17 cellular contexts compared by ENCODE assay signal in the genomic region with DNA sequence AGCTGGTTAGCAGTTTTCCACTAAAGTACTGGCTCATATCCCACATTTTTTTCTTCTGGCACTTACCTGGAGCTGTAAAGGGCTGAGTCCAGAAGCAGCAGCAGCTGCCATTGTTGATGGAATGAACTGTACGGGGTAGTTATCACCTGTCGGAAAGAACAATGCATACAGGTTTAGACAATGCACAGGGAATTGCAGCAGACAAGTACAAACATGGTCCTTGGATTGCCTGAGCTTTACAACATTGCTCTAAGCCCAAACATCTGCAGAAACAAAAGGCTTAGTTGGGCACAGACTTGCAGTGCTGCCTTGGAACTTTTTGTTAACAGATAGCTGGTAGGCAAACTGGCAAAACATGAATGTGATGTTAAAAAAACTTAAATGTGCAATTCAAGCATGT.
DNase-seq lines count a peak whose midpoint lies in the region; ATAC-seq and TF ChIP-seq lines count a peak whose summit lies in the region.
"Had no signal": no experiment of that assay in that cellular context is flagged by ENCODE, and none has a peak within 500 bp of the region (broad histone marks: within the 10 kb centered on the region; RNA-seq: fewer than 3 reads in every experiment).

No MANE protein-coding gene starts in this region.

- peak; percentile 63 for DNase-seq in HPDE6-E6E7 (ENCODE audit: extremely low spot score)
- DNase-seq in NCI-H2081 treated with DMSO at 0.1 percent for 48 hours (lab: John Stamatoyannopoulos, UW): peak; percentile 81
- DNase-seq in RWPE2 (ENCODE audit: low spot score): peak; percentile 32
- DNase-seq in activated CD8-positive, alpha-beta memory T cell treated with anti-CD3 and anti-CD28 coated beads, Interleukin-2, amount 50 U/mL, for 48 hours: no peak
- DNase-seq in dedifferentiated amniotic fluid mesenchymal stem cell (ENCODE audit: extremely low spot score): no peak
- no peak for DNase-seq in adrenal gland
- DNase-seq: activated CD4-positive, alpha-beta T cell treated with anti-CD3 and anti-CD28 coated beads, Interleukin-2, amount 10 ng/mL, durations not matched to agents 24 days and 14 days; activated T-cell treated with anti-CD3 and anti-CD28 coated beads, Interleukin-2, amount 50 U/mL, for 72 hours; amniotic stem cell; BE2C; cortex of kidney; HFFc6; Kasumi-1; left cardiac atrium; NCI-H82 had no signal

- H3K4me1 ChIP-seq in RWPE2 (ENCODE audit: insufficient read depth, poor library complexity, severe bottlenecking): peaks cover 44% of the 10 kb centered on the region
- no peaks in the 10 kb centered on the region for H3K4me1 ChIP-seq in adrenal gland (replicated peaks in 1 of 2)
- H3K4me1 ChIP-seq: BE2C had no signal

- no peaks in the 10 kb centered on the region for H3K27me3 ChIP-seq in RWPE2 (ENCODE audit: insufficient read depth, poor library complexity, severe bottlenecking)
- no peaks in the 10 kb centered on the region for H3K27me3 ChIP-seq in neural cell (ENCODE audit: insufficient read depth, low read depth, low read length)
- H3K27me3 ChIP-seq in adrenal gland: no peaks in the 10 kb centered on the region
- H3K27me3 ChIP-seq: BE2C had no signal

- TF ChIP-seq RAD21 in neural cell (conservative IDR thresholded peaks at IDR 0.05): no peak

- TF ChIP-seq CTCF in RWPE2 (IDR thresholded peaks at IDR 0.05; ENCODE audit: poor library complexity, severe bottlenecking): no peak
- TF ChIP-seq CTCF in neural cell (IDR thresholded peaks at IDR 0.05; ENCODE audit: poor library complexity, severe bottlenecking): no peak
- TF ChIP-seq CTCF in adrenal gland (IDR thresholded peaks at IDR 0.05): no peak

- TF ChIP-seq EP300 in neural cell (conservative IDR thresholded peaks at IDR 0.05; ENCODE audit: poor library complexity, severe bottlenecking): peak; percentile 22

- H3K4me3 ChIP-seq in RWPE2 (ENCODE audit: severe bottlenecking) (no peak overlapping the region), neural cell (ENCODE audit: low read length) (no peak overlapping the region), adrenal gland (no peak overlapping the region)

- H3K9me3 ChIP-seq in RWPE2 (ENCODE audit: severe bottlenecking): no peaks in the 10 kb centered on the region
- H3K9me3 ChIP-seq in neural cell (ENCODE audit: low read length): no peaks in the 10 kb centered on the region
- H3K9me3 ChIP-seq in adrenal gland (replicated peaks in 1 of 3): no peaks in the 10 kb centered on the region
- H3K9me3 ChIP-seq: BE2C had no signal

- TF ChIP-seq POLR2A in adrenal gland (IDR thresholded peaks at IDR 0.05): no peak

- intact Hi-C loops in adrenal gland (cut with DNase I): no loop called here

- no peak overlapping the region for H3K4me2 ChIP-seq in neural cell (ENCODE audit: low read length)

- H4K20me1 ChIP-seq in neural cell (ENCODE audit: insufficient read depth): no peaks in the 10 kb centered on the region

- ATAC-seq in RWPE2 (ENCODE audit: low read depth) (peak; percentile 96), GM18873 (IDR thresholded peaks at IDR 0.05; ENCODE audit: low FRiP score, unreplicated experiment) (no peak)
- ATAC-seq: activated T-cell treated with anti-CD3 and anti-CD28 coated beads, Interleukin-2, amount 50 U/mL, for 72 hours; left cardiac atrium had no signal

- H2AFZ ChIP-seq in neural cell (ENCODE audit: low read depth, low read length): no peak overlapping the region

- H3K79me2 ChIP-seq in neural cell (replicated peaks; ENCODE audit: insufficient read depth, low read length): no peaks in the 10 kb centered on the region

- 81 to 100% (median 88%) methylated on average over 2 of the region's 2 CpGs for WGBS in adrenal gland, 4 donors

- H3K9me2 ChIP-seq in neural cell (ENCODE audit: insufficient read depth, low read length): no peaks in the 10 kb centered on the region

- H3K36me3 ChIP-seq in RWPE2 (ENCODE audit: low read depth) (no peaks in the 10 kb centered on the region), neural cell (ENCODE audit: insufficient read depth, low read length) (no peaks in the 10 kb centered on the region), adrenal gland (replicated peaks in 1 of 2) (no peaks in the 10 kb centered on the region)
- H3K36me3 ChIP-seq: BE2C had no signal

- H3F3A ChIP-seq in neural cell (ENCODE audit: insufficient read depth, low read length, poor library complexity, severe bottlenecking): no peaks in the 10 kb centered on the region

- H3K27ac ChIP-seq in RWPE2 (ENCODE audit: poor library complexity, severe bottlenecking) (peak overlapping the region; percentile 75), neural cell (ENCODE audit: low read length) (no peak overlapping the region), adrenal gland (no peak overlapping the region)

- H3K9ac ChIP-seq in neural cell (ENCODE audit: low read length): no peak overlapping the region

TF ChIP-seq in neural cell, 6 proteins besides CTCF, POLR2A, EP300 and RAD21:
- TF ChIP-seq EZH2 (IDR thresholded peaks at IDR 0.05; ENCODE audit: borderline replicate concordance, insufficient read depth, low read length, poor library complexity, severe bottlenecking) (no peak), SMC3 (conservative IDR thresholded peaks at IDR 0.05; ENCODE audit: poor library complexity) (no peak), MXI1 (conservative IDR thresholded peaks at IDR 0.05; ENCODE audit: poor library complexity, severe bottlenecking) (no peak), TAF1 (IDR thresholded peaks at IDR 0.05; ENCODE audit: low read depth) (no peak), POLR2AphosphoS5 (IDR thresholded peaks at IDR 0.05) (no peak)
- TF ChIP-seq, protein P1, sequence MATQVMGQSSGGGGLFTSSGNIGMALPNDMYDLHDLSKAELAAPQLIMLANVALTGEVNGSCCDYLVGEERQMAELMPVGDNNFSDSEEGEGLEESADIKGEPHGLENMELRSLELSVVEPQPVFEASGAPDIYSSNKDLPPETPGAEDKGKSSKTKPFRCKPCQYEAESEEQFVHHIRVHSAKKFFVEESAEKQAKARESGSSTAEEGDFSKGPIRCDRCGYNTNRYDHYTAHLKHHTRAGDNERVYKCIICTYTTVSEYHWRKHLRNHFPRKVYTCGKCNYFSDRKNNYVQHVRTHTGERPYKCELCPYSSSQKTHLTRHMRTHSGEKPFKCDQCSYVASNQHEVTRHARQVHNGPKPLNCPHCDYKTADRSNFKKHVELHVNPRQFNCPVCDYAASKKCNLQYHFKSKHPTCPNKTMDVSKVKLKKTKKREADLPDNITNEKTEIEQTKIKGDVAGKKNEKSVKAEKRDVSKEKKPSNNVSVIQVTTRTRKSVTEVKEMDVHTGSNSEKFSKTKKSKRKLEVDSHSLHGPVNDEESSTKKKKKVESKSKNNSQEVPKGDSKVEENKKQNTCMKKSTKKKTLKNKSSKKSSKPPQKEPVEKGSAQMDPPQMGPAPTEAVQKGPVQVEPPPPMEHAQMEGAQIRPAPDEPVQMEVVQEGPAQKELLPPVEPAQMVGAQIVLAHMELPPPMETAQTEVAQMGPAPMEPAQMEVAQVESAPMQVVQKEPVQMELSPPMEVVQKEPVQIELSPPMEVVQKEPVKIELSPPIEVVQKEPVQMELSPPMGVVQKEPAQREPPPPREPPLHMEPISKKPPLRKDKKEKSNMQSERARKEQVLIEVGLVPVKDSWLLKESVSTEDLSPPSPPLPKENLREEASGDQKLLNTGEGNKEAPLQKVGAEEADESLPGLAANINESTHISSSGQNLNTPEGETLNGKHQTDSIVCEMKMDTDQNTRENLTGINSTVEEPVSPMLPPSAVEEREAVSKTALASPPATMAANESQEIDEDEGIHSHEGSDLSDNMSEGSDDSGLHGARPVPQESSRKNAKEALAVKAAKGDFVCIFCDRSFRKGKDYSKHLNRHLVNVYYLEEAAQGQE (IDR thresholded peaks at IDR 0.05; ENCODE audit: borderline replicate concordance): no peak
TF ChIP-seq in neural cell: peak in this region for 0.

Comparison
In these comparisons a context has a peak if more than half of its experiments do, and no peak if none do; other contexts are left out.
1. DNase-seq: peak in HPDE6-E6E7 (single experiment), NCI-H2081 treated with DMSO at 0.1 percent for 48 hours (single experiment) and RWPE2 (single experiment); none in activated CD8-positive, alpha-beta memory T cell treated with anti-CD3 and anti-CD28 coated beads, Interleukin-2, amount 50 U/mL, for 48 hours (single experiment), dedifferentiated amniotic fluid mesenchymal stem cell (single experiment) and adrenal gland (0 of 7).